8 cellular contexts compared by ENCODE assay signal in the genomic region with DNA sequence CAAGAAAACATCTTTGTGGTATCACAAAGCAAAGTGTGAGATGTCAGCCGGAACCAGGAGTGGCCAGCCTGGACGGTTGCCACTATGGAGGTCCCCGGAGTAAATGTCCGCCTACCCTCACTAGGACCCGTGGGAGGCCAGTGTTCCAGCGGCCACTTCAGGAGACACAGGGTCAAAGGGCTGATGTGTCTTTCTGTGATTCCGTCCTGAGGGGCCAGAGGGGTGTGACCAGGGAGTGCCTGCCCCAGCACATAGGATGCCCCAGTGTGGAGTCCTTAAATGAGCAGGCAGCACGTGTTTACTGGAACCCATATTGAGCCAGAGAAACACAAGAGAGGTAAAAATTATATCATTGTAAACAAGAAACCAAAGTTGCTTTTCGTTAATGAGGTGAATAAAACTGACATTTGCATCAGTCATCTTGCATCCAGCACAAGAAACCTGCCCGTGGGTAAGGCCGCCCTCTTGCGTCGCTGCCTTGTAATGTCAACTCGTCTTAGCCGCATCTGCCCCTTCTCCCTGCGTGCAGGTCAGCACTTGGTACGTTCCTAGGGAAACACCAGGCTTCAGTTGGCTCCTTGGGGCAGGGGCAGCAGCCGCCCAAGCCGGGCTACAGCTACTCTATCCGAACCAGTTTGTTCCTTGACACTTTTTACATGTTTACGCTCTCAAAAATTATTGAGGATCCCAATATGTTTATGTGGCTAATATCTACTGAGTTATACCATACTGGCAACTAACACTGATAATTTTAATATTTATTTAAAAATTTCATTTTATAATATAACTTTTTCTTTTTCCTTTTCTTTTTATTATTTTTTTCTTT. TPM values are rescaled to one million over a fixed set of nuclear protein-coding genes. Genes with fewer than 3 reads are reported as not detected.
A peak's percentile ranks its signal among the peaks of the same experiment; 100 is the strongest.
DNase-seq lines count a peak whose midpoint lies in the region; ATAC-seq, FAIRE-seq and TF ChIP-seq lines count a peak whose summit lies in the region.

No MANE protein-coding gene starts in this region.

- no peaks in the 10 kb centered on the region for H3K36me3 ChIP-seq in WERI-Rb-1
- no peaks in the 10 kb centered on the region for H3K36me3 ChIP-seq in mammary epithelial cell (ENCODE audit: insufficient read depth, low read length)
- no peaks in the 10 kb centered on the region for H3K36me3 ChIP-seq in keratinocyte (ENCODE audit: control insufficient read depth in 2 of 2, extremely low read depth in 1 of 2, insufficient read depth in 2 of 2, low read length in 2 of 2)

- H3K79me2 ChIP-seq in mammary epithelial cell (ENCODE audit: insufficient read depth, low read length): no peaks in the 10 kb centered on the region
- no peaks in the 10 kb centered on the region for H3K79me2 ChIP-seq in keratinocyte (ENCODE audit: control insufficient read depth, insufficient read depth, low read length)

- CTCF ChIA-PET in mammary epithelial cell (lab: Charles Lee; ENCODE audit: low non-redundant PET): no interaction called here

- in situ Hi-C loops in mammary epithelial cell (cut with MboI; ENCODE audit: low sequenced_read_pairs in 2 of 2): loop anchor here in 1 of 2 donors (5.0 to 10.0 kb wide), 2 partner anchors 83 to 136 kb away; partner anchors contain the start of gene MATN3

- intact Hi-C loops in mammary epithelial cell (cut with micrococcal nuclease): loop anchor here (1.0 to 10.0 kb wide), 7 partner anchors 83 to 731 kb away; partner anchors contain the start of genes TTC32 and WDR35

- peak overlapping the region; percentile 63 for H2AFZ ChIP-seq in mammary epithelial cell (ENCODE audit: low read depth, low read length)
- H2AFZ ChIP-seq in keratinocyte (ENCODE audit: control insufficient read depth, low read length): no peak overlapping the region

- H3K4me2 ChIP-seq in mammary epithelial cell (ENCODE audit: insufficient read depth, low read depth, low read length) (peak overlapping the region; percentile 36), keratinocyte (ENCODE audit: control insufficient read depth, extremely low read depth, insufficient read depth, low read depth, low read length) (peak overlapping the region; percentile 13)

- H3K4me1 ChIP-seq in mammary epithelial cell (ENCODE audit: insufficient read depth, low read length) (peaks cover 23% of the 10 kb centered on the region), keratinocyte (ENCODE audit: control insufficient read depth, extremely low read depth, insufficient read depth, low read length) (peaks cover 18% of the 10 kb centered on the region)

- H4K20me1 ChIP-seq in mammary epithelial cell (ENCODE audit: insufficient read depth, low read length) (no peaks in the 10 kb centered on the region), keratinocyte (ENCODE audit: control insufficient read depth, extremely low read depth, insufficient read depth, low read length) (no peaks in the 10 kb centered on the region)

- FAIRE-seq in keratinocyte (lab: Jason Lieb, UNC): peak; percentile 86

- H3K27me3 ChIP-seq in WERI-Rb-1 (ENCODE audit: insufficient read depth, low read depth, severe bottlenecking) (no peaks in the 10 kb centered on the region), mammary epithelial cell (ENCODE audit: insufficient read depth, low read length) (no peaks in the 10 kb centered on the region), keratinocyte (ENCODE audit: control insufficient read depth, extremely low read depth, insufficient read depth, low read length) (no peaks in the 10 kb centered on the region)

- H3K4me3 ChIP-seq in WERI-Rb-1 (ENCODE audit: low read depth, low read length) (no peak overlapping the region), mammary epithelial cell (replicated peaks in 1 of 3; ENCODE audit: insufficient read depth in 1 of 3, low read depth in 2 of 3, low read length in 3 of 3) (no peak overlapping the region), keratinocyte (ENCODE audit: control insufficient read depth in 2 of 3, extremely low read depth in 1 of 3, insufficient read depth in 2 of 3, low read depth in 1 of 3, low read length in 3 of 3) (no peak overlapping the region)

- WGBS in mammary epithelial cell (ENCODE audit: low coverage, missing lambda C conversion rate): 17% methylated on average over 20 of the region's 21 CpGs

- no TSS peak for BruUV-seq in mammary epithelial cell (replicated peaks; lab: Mats Ljungman, UMichigan)

- ATAC-seq in GM18907 (IDR thresholded peaks at IDR 0.05; ENCODE audit: unreplicated experiment) (peak; percentile 93), HG03135 (IDR thresholded peaks at IDR 0.05; ENCODE audit: unreplicated experiment) (peak; percentile 90)

- no peak overlapping the region for H3K27ac ChIP-seq in WERI-Rb-1
- no peak overlapping the region for H3K27ac ChIP-seq in mammary epithelial cell (ENCODE audit: insufficient read depth, low read depth, low read length)
- no peak overlapping the region for H3K27ac ChIP-seq in keratinocyte (ENCODE audit: control insufficient read depth, insufficient read depth, low read length)

- H3K9ac ChIP-seq in mammary epithelial cell (ENCODE audit: insufficient read depth, low read length) (no peak overlapping the region), keratinocyte (ENCODE audit: control insufficient read depth, extremely low read depth, insufficient read depth, low read length) (no peak overlapping the region)

- no peaks in the 10 kb centered on the region for H3K9me3 ChIP-seq in WERI-Rb-1 (ENCODE audit: severe bottlenecking)
- H3K9me3 ChIP-seq in mammary epithelial cell (replicated peaks; ENCODE audit: insufficient read depth, low read length): no peaks in the 10 kb centered on the region
- H3K9me3 ChIP-seq in keratinocyte (ENCODE audit: control insufficient read depth, low read depth, low read length): no peaks in the 10 kb centered on the region

- dilution Hi-C loops in mammary epithelial cell (cut with HindIII; ENCODE audit: low sequenced_read_pairs) (no loop called here), keratinocyte (cut with MboI; ENCODE audit: extremely low pct_ligation_motif_present, low sequenced_read_pairs) (no loop called here)

- DNase-seq in AG08396 (ENCODE audit: low spot score): peak; percentile 90
- DNase-seq in NCI-H2196 treated with DMSO at 0.1 percent for 48 hours (lab: John Stamatoyannopoulos, UW; ENCODE audit: unreplicated experiment): peak; percentile 79
- peak; percentile 94 for DNase-seq in WERI-Rb-1
- DNase-seq in mammary epithelial cell: peak; percentile 76
- DNase-seq in keratinocyte (ENCODE audit: low read depth, low spot score): peak; percentile 80
- DNase-seq in stimulated activated CD4-positive, alpha-beta T cell treated with anti-CD3 and anti-CD28 coated beads, Interleukin-1b, Interleukin-23, amount 100 ng/mL, for 24 hours (ENCODE audit: low read depth in 4 of 4, low spot score in 1 of 4): peak; percentile 34 to 71 (median 55)

- H3K9me1 ChIP-seq in keratinocyte (ENCODE audit: control insufficient read depth, extremely low read depth, insufficient read depth, low read length): no peaks in the 10 kb centered on the region

- TF ChIP-seq CTCF in WERI-Rb-1 (IDR thresholded peaks at IDR 0.05; ENCODE audit: low read depth, low read length): peak; percentile 99
- peak; percentile 93 to 96 for TF ChIP-seq CTCF in mammary epithelial cell (conservative IDR thresholded peaks at IDR 0.05 in 1 of 2, IDR thresholded peaks at IDR 0.05 in 1 of 2; ENCODE audit: extremely low read depth in 1 of 2, insufficient read depth in 1 of 2, low read depth in 1 of 2, low read length in 2 of 2)
- TF ChIP-seq CTCF in keratinocyte (optimal IDR thresholded peaks at IDR 0.05 in 1 of 3, IDR thresholded peaks at IDR 0.05 in 1 of 3, conservative IDR thresholded peaks at IDR 0.05 in 1 of 3; ENCODE audit: extremely low read depth in 1 of 3, insufficient read depth in 2 of 3, low read length in 3 of 3): peak; percentile 96 to 100 (median 97)

RNA-seq across cellular contexts. Expression of gene LAPTM4A, which starts 46.7 kb away (rescaled TPM):
- 100 to 1,000 TPM; 160 to 162 TPM for total RNA-seq in mammary epithelial cell
- polyA plus RNA-seq in mammary epithelial cell: 223 TPM
- polyA minus RNA-seq in mammary epithelial cell: 181 TPM
- polyA plus RNA-seq in keratinocyte: 254 to 509 TPM (median 460 TPM) in 3 replicates
- 67.7 TPM for polyA plus RNA-seq in keratinocyte (2011; ENCODE audit: low read depth)
- 226 and 462 TPM in 2 replicates for polyA plus RNA-seq in keratinocyte (2011; cell fraction: cytosol; rRNA removed)
- 737 and 886 TPM in 2 replicates for polyA plus RNA-seq in keratinocyte (2011; cell fraction: nucleus; rRNA removed)
- polyA plus RNA-seq in keratinocyte (2012; ENCODE audit: low replicate concordance): 148 and 245 TPM in 2 replicates
- 40.9 to 255 TPM (median 189 TPM) in 3 replicates for polyA minus RNA-seq in keratinocyte
- 91.5 TPM for polyA minus RNA-seq in keratinocyte (2011; cell fraction: cytosol; rRNA and poly(A)+ RNA removed)
- polyA minus RNA-seq in keratinocyte (2011; cell fraction: nucleus; rRNA and poly(A)+ RNA removed): 165 and 291 TPM in 2 replicates
